14 cellular contexts compared by ENCODE assay signal in the genomic region with DNA sequence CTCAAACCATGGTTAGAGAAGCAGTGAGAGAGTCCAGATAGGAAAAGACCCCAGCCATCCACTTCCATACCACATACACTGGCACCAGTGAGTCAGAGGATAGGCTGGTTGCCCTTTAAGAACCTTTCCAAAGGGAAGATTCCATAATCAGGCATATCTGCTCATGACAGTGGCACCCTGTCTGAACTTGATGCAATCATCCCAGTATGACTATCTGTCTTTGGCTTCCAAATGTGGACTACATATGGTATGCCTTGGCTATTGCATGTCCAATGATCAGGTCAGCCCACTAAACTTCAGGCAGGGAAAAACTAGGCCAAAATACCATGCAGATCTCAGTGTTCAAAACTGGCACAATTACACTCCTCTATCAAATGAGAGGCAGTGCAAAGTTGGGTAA. TPM values are rescaled to one million over a fixed set of nuclear protein-coding genes. Genes with fewer than 3 reads are reported as not detected.
DNase-seq lines count a peak whose midpoint lies in the region; ATAC-seq and TF ChIP-seq lines count a peak whose summit lies in the region.
"Had no signal": no experiment of that assay in that cellular context is flagged by ENCODE, and none has a peak within 500 bp of the region (broad histone marks: within the 10 kb centered on the region; RNA-seq: fewer than 3 reads in every experiment).

No MANE protein-coding gene starts in this region.

- H3K4me3 Mint-ChIP-seq in nephron: no peak overlapping the region
- no peak overlapping the region for H3K4me3 Mint-ChIP-seq in activated naive CD4-positive, alpha-beta T cell treated with anti-CD3 and anti-CD28 coated beads for 36 hours
- H3K4me3 Mint-ChIP-seq: activated T-cell treated with anti-CD3 and anti-CD28 coated beads, Interleukin-2, amount 50 U/mL, for 4 hours had no signal

- H3K4me1 Mint-ChIP-seq in nephron: peaks cover 24% of the 10 kb centered on the region
- H3K4me1 Mint-ChIP-seq in activated naive CD4-positive, alpha-beta T cell treated with anti-CD3 and anti-CD28 coated beads for 36 hours (ENCODE audit: low read depth): peaks cover 3% of the 10 kb centered on the region

- POLR2A ChIA-PET in GM10248 (lab: Yijun Ruan, JAX): no interaction called here

- H3K9me3 Mint-ChIP-seq in nephron: no peaks in the 10 kb centered on the region
- H3K9me3 Mint-ChIP-seq in activated naive CD4-positive, alpha-beta T cell treated with anti-CD3 and anti-CD28 coated beads for 36 hours: no peaks in the 10 kb centered on the region
- H3K9me3 Mint-ChIP-seq in activated naive CD4-positive, alpha-beta T cell treated with anti-CD3 and anti-CD28 coated beads, Interleukin-2, amount 50 U/mL, for 72 hours: no peaks in the 10 kb centered on the region
- H3K9me3 Mint-ChIP-seq: activated T-cell treated with anti-CD3 and anti-CD28 coated beads, Interleukin-2, amount 50 U/mL, for 4 hours had no signal

- H3K36me3 ChIP-seq in left ventricle myocardium inferior (no peaks in the 10 kb centered on the region), esophagus (ENCODE audit: control insufficient read depth in 2 of 2, insufficient read depth in 2 of 2, low read length in 1 of 2) (no peaks in the 10 kb centered on the region)
- H3K36me3 ChIP-seq: neutrophil had no signal

- H3K27me3 ChIP-seq in left ventricle myocardium inferior (ENCODE audit: low read depth): no peaks in the 10 kb centered on the region
- H3K27me3 ChIP-seq in esophagus (ENCODE audit: control insufficient read depth in 1 of 2, insufficient read depth in 2 of 2, low read length in 2 of 2): no peaks in the 10 kb centered on the region
- H3K27me3 ChIP-seq: neutrophil had no signal

- DNase-seq in left ventricle myocardium inferior (no peak), Right ventricle myocardium inferior (ENCODE audit: missing footprints) (no peak), GM10248 (ENCODE audit: extremely low spot score) (no peak), NCI-H510A treated with DMSO at 0.1 percent for 48 hours (lab: John Stamatoyannopoulos, UW) (no peak)
- DNase-seq in activated naive CD4-positive, alpha-beta T cell treated with anti-CD3 and anti-CD28 coated beads for 36 hours: no peak
- no peak for DNase-seq in activated naive CD4-positive, alpha-beta T cell treated with anti-CD3 and anti-CD28 coated beads, Interleukin-2, amount 50 U/mL, for 72 hours (ENCODE audit: low spot score in 2 of 2)
- DNase-seq: activated T-cell treated with anti-CD3 and anti-CD28 coated beads, Interleukin-2, amount 50 U/mL, for 4 hours; AML-193; NCI-H1105; NK-92 treated with Interleukin-12 subunit alpha and Interleukin-12 subunit beta, amount 100 ng/mL, for 24 hours; T1000 had no signal

- TF ChIP-seq CTCF in left ventricle myocardium inferior (IDR thresholded peaks at IDR 0.05; ENCODE audit: borderline replicate concordance): no peak
- no peak for TF ChIP-seq CTCF in nephron (IDR thresholded peaks at IDR 0.05; ENCODE audit: unreplicated experiment in 3 of 3)
- no peak for TF ChIP-seq CTCF in GM10248 (IDR thresholded peaks at IDR 0.05; ENCODE audit: control extremely low read depth, extremely low read depth, low read depth, missing control alignments)

- H3K27ac Mint-ChIP-seq in nephron: peak overlapping the region; percentile 99 to 100 (median 100)
- H3K27ac Mint-ChIP-seq in activated naive CD4-positive, alpha-beta T cell treated with anti-CD3 and anti-CD28 coated beads for 36 hours: no peak overlapping the region
- no peak overlapping the region for H3K27ac Mint-ChIP-seq in activated naive CD4-positive, alpha-beta T cell treated with anti-CD3 and anti-CD28 coated beads, Interleukin-2, amount 50 U/mL, for 72 hours

- H3K36me3 Mint-ChIP-seq in nephron (ENCODE audit: low read depth): no peaks in the 10 kb centered on the region
- no peaks in the 10 kb centered on the region for H3K36me3 Mint-ChIP-seq in activated naive CD4-positive, alpha-beta T cell treated with anti-CD3 and anti-CD28 coated beads for 36 hours (ENCODE audit: low read depth)
- H3K36me3 Mint-ChIP-seq in activated naive CD4-positive, alpha-beta T cell treated with anti-CD3 and anti-CD28 coated beads, Interleukin-2, amount 50 U/mL, for 72 hours: no peaks in the 10 kb centered on the region

- H3K4me3 ChIP-seq in left ventricle myocardium inferior (no peak overlapping the region), esophagus (ENCODE audit: low read depth in 1 of 2, low read length in 2 of 2) (no peak overlapping the region)

- intact Hi-C loops in left ventricle myocardium inferior (cut with micrococcal nuclease): no loop called here
- intact Hi-C loops in Right ventricle myocardium inferior (cut with DNase I): no loop called here
- intact Hi-C loops in activated naive CD4-positive, alpha-beta T cell treated with anti-CD3 and anti-CD28 coated beads for 36 hours (cut with micrococcal nuclease): no loop called here

- CTCF ChIA-PET in GM10248 (lab: Yijun Ruan, JAX): interaction anchor here (0.7 to 1.7 kb wide), 6 partner anchors 10 to 22 kb away, joined by 3 to 6 read pairs (median 3); no protein-coding TSS in a partner anchor
- CTCF ChIA-PET in activated naive CD4-positive, alpha-beta T cell treated with anti-CD3 and anti-CD28 coated beads for 36 hours (lab: Charles Lee): interaction anchor here (0.6 to 0.7 kb wide), 3 partner anchors 73 to 97 kb away, joined by 3 to 4 read pairs (median 3); no protein-coding TSS in a partner anchor

- no peak for ATAC-seq in Right ventricle myocardium inferior
- no peak for ATAC-seq in activated naive CD4-positive, alpha-beta T cell treated with anti-CD3 and anti-CD28 coated beads, Interleukin-2, amount 50 U/mL, for 72 hours

- H3K27me3 Mint-ChIP-seq in nephron (ENCODE audit: low read depth): no peaks in the 10 kb centered on the region
- no peaks in the 10 kb centered on the region for H3K27me3 Mint-ChIP-seq in activated naive CD4-positive, alpha-beta T cell treated with anti-CD3 and anti-CD28 coated beads for 36 hours (ENCODE audit: low read depth)

- no peaks in the 10 kb centered on the region for H3K9me3 ChIP-seq in left ventricle myocardium inferior (replicated peaks)
- no peaks in the 10 kb centered on the region for H3K9me3 ChIP-seq in esophagus (ENCODE audit: control insufficient read depth in 2 of 2, insufficient read depth in 1 of 2, low read depth in 1 of 2, low read length in 1 of 2)
- H3K9me3 ChIP-seq: neutrophil had no signal

- H3K4me1 ChIP-seq in left ventricle myocardium inferior (peaks cover 33% of the 10 kb centered on the region), esophagus (ENCODE audit: control insufficient read depth in 2 of 2, insufficient read depth in 2 of 2, low read length in 1 of 2) (peaks cover 3 to 8% of the 10 kb centered on the region in 2 donors)

- H3K27ac ChIP-seq in left ventricle myocardium inferior (replicated peaks): peak overlapping the region; percentile 94
- H3K27ac ChIP-seq in esophagus (ENCODE audit: low read depth in 2 of 2, low read length in 1 of 2): peak overlapping the region; percentile 57 to 74
- H3K27ac ChIP-seq: neutrophil had no signal

RNA-seq across cellular contexts. Expression of a gene that starts 20.6 kb away (rescaled TPM):
- total RNA-seq in left ventricle myocardium inferior (10.4 TPM), Right ventricle myocardium inferior (14.6 TPM)
- polyA plus RNA-seq in esophagus: 1 to 10 TPM; 2.2 to 3.6 TPM
- under 1 TPM; 0.05 to 0.10 TPM for total RNA-seq in activated naive CD4-positive, alpha-beta T cell treated with anti-CD3 and anti-CD28 coated beads for 36 hours
- not detected for total RNA-seq in activated naive CD4-positive, alpha-beta T cell treated with anti-CD3 and anti-CD28 coated beads, Interleukin-2, amount 50 U/mL, for 72 hours

RNA-seq across cellular contexts. Expression of a gene that starts 28.3 kb away (rescaled TPM):
- total RNA-seq in left ventricle myocardium inferior (61.6 TPM), Right ventricle myocardium inferior (60.4 TPM)
- polyA plus RNA-seq in esophagus: 10 to 100 TPM; 22.5 to 99.9 TPM
- 100 to 1,000 TPM; 346 to 357 TPM for total RNA-seq in activated naive CD4-positive, alpha-beta T cell treated with anti-CD3 and anti-CD28 coated beads for 36 hours
- total RNA-seq in activated naive CD4-positive, alpha-beta T cell treated with anti-CD3 and anti-CD28 coated beads, Interleukin-2, amount 50 U/mL, for 72 hours: 100 to 1,000 TPM; 247 to 316 TPM

RNA-seq across cellular contexts. Expression of a gene that starts 28.7 kb away (rescaled TPM):
- total RNA-seq in left ventricle myocardium inferior (34.3 TPM), Right ventricle myocardium inferior (33.0 TPM)
- 10 to 100 TPM; 16.4 to 30.8 TPM for polyA plus RNA-seq in esophagus
- 10 to 100 TPM; 39.3 to 40.4 TPM for total RNA-seq in activated naive CD4-positive, alpha-beta T cell treated with anti-CD3 and anti-CD28 coated beads for 36 hours
- 10 to 100 TPM; 58.2 to 64.9 TPM for total RNA-seq in activated naive CD4-positive, alpha-beta T cell treated with anti-CD3 and anti-CD28 coated beads, Interleukin-2, amount 50 U/mL, for 72 hours

RNA-seq across cellular contexts. Expression of a gene that starts 40.6 kb away (rescaled TPM):
- 67.0 TPM for total RNA-seq in left ventricle myocardium inferior
- 64.0 TPM for total RNA-seq in Right ventricle myocardium inferior
- 10 to 100 TPM; 20.0 to 35.3 TPM for polyA plus RNA-seq in esophagus
- 10 to 100 TPM; 24.4 to 26.2 TPM for total RNA-seq in activated naive CD4-positive, alpha-beta T cell treated with anti-CD3 and anti-CD28 coated beads for 36 hours
- 10 to 100 TPM; 16.1 to 35.4 TPM for total RNA-seq in activated naive CD4-positive, alpha-beta T cell treated with anti-CD3 and anti-CD28 coated beads, Interleukin-2, amount 50 U/mL, for 72 hours

Comparison
In these comparisons a context has a peak if more than half of its experiments do, and no peak if none do; other contexts are left out.
1. H3K27ac Mint-ChIP-seq: peak in nephron (3 of 3); none in activated naive CD4-positive, alpha-beta T cell treated with anti-CD3 and anti-CD28 coated beads for 36 hours (single experiment) and activated naive CD4-positive, alpha-beta T cell treated with anti-CD3 and anti-CD28 coated beads, Interleukin-2, amount 50 U/mL, for 72 hours (0 of 2).
2. RNA of a gene that starts 20.6 kb away (total RNA-seq): 14.6 TPM in Right ventricle myocardium inferior (single experiment) and 10.4 TPM in left ventricle myocardium inferior (single experiment); 0.05 to 0.10 TPM in activated naive CD4-positive, alpha-beta T cell treated with anti-CD3 and anti-CD28 coated beads for 36 hours and not detected in activated naive CD4-positive, alpha-beta T cell treated with anti-CD3 and anti-CD28 coated beads, Interleukin-2, amount 50 U/mL, for 72 hours; every median in the first group is over 10 times any median in the second.